Comparison of ENCODE assay signal across 28 cellular contexts in genomic region chr5:151487544-151487943, GRCh38.
"Had no signal": no experiment of that assay in that cellular context is flagged by ENCODE, and none has a peak within 500 bp of the region (broad histone marks: within the 10 kb centered on the region; RNA-seq: fewer than 3 reads in every experiment).

No MANE protein-coding gene starts in this region.

- H3K36me3 ChIP-seq: pancreas had no signal

- H3K27ac Mint-ChIP-seq: naive thymus-derived CD8-positive, alpha-beta T cell; natural killer cell treated with Interleukin-12 subunit alpha and Interleukin-12 subunit beta and Interleukin-15 and Interleukin-18, amount 100 ng/mL, for 72 hours; nephron progenitor cell; stimulated activated memory B cell treated with anti-CD40 and anti-IgM and Interleukin-4, amounts not matched to agents 10 μg/mL and 1 μg/mL and 100 μg/mL, for 72 hours; stimulated activated naive CD8-positive, alpha-beta T cell treated with anti-CD3 and anti-CD28 coated beads, Interleukin-15, Interleukin-2, amounts not matched to agents 100 ng/mL and 50 ng/mL, for 24 hours had no signal

- H3K27me3 Mint-ChIP-seq: naive thymus-derived CD8-positive, alpha-beta T cell; natural killer cell treated with Interleukin-12 subunit alpha and Interleukin-12 subunit beta and Interleukin-15 and Interleukin-18, amount 100 ng/mL, for 72 hours; stimulated activated memory B cell treated with anti-CD40 and anti-IgM and Interleukin-4, amounts not matched to agents 10 μg/mL and 1 μg/mL and 100 μg/mL, for 72 hours; stimulated activated naive CD8-positive, alpha-beta T cell treated with anti-CD3 and anti-CD28 coated beads, Interleukin-15, Interleukin-2, amounts not matched to agents 100 ng/mL and 50 ng/mL, for 24 hours had no signal

- H3K9me3 Mint-ChIP-seq: naive thymus-derived CD8-positive, alpha-beta T cell; natural killer cell treated with Interleukin-12 subunit alpha and Interleukin-12 subunit beta and Interleukin-15 and Interleukin-18, amount 100 ng/mL, for 72 hours; nephron progenitor cell; neural crest cell; stimulated activated memory B cell treated with anti-CD40 and anti-IgM and Interleukin-4, amounts not matched to agents 10 μg/mL and 1 μg/mL and 100 μg/mL, for 72 hours; stimulated activated naive CD8-positive, alpha-beta T cell treated with anti-CD3 and anti-CD28 coated beads, Interleukin-15, Interleukin-2, amounts not matched to agents 100 ng/mL and 50 ng/mL, for 24 hours had no signal

- H3K4me3 Mint-ChIP-seq: naive thymus-derived CD8-positive, alpha-beta T cell; natural killer cell treated with Interleukin-12 subunit alpha and Interleukin-12 subunit beta and Interleukin-15 and Interleukin-18, amount 100 ng/mL, for 72 hours; nephron progenitor cell; neural crest cell; stimulated activated memory B cell treated with anti-CD40 and anti-IgM and Interleukin-4, amounts not matched to agents 10 μg/mL and 1 μg/mL and 100 μg/mL, for 72 hours; stimulated activated naive CD8-positive, alpha-beta T cell treated with anti-CD3 and anti-CD28 coated beads, Interleukin-15, Interleukin-2, amounts not matched to agents 100 ng/mL and 50 ng/mL, for 24 hours had no signal

- H3K27ac ChIP-seq: neutrophil, pancreas, prostate gland, right lobe of liver, sigmoid colon, stomach, thoracic aorta, thyroid gland, tibial nerve, upper lobe of left lung, vagina had no signal

- DNase-seq: naive thymus-derived CD8-positive, alpha-beta T cell; nephron progenitor cell; nucleus accumbens; pancreas; retina; right cardiac atrium; right lobe of liver; sigmoid colon; small intestine; stimulated activated CD4-positive, alpha-beta T cell treated with anti-CD3 and anti-CD28 coated beads, Interleukin-15, amount 100 ng/mL, for 24 hours; stimulated activated CD4-positive, alpha-beta T cell treated with anti-CD3 and anti-CD28 coated beads, Interleukin-2, amount 100 ng/mL, for 24 hours; stimulated activated CD4-positive, alpha-beta T cell treated with anti-CD3 and anti-CD28 coated beads, Interleukin-2, amount 100 ng/mL, for 48 hours; stimulated activated CD4-positive, alpha-beta T cell treated with anti-CD3 and anti-CD28 coated beads, Interleukin-4, amount 100 ng/mL, for 24 hours; stimulated activated naive CD4-positive, alpha-beta T cell; stomach; thyroid gland; trophoblast cell; upper lobe of left lung had no signal

- H3K4me1 Mint-ChIP-seq: stimulated activated memory B cell treated with anti-CD40 and anti-IgM and Interleukin-4, amounts not matched to agents 10 μg/mL and 1 μg/mL and 100 μg/mL, for 72 hours had no signal

- H3K9me3 ChIP-seq: neutrophil, pancreas, prostate gland, right lobe of liver, sigmoid colon, stomach, thoracic aorta, thyroid gland, tibial nerve, upper lobe of left lung, vagina had no signal

- H3K4me1 ChIP-seq: pancreas, prostate gland, right lobe of liver, sigmoid colon, stomach, thyroid gland, vagina had no signal

- FAIRE-seq: pancreas, small intestine, urothelium cell line had no signal

- ATAC-seq: naive thymus-derived CD8-positive, alpha-beta T cell; natural killer cell treated with Interleukin-12 subunit alpha and Interleukin-12 subunit beta and Interleukin-15 and Interleukin-18, amount 100 ng/mL, for 72 hours; pancreas; right cardiac atrium; right lobe of liver; stimulated activated memory B cell treated with anti-CD40 and anti-IgM and Interleukin-4, amounts not matched to agents 10 μg/mL and 1 μg/mL and 100 μg/mL, for 72 hours had no signal

- H3K27me3 ChIP-seq: neutrophil, pancreas, right lobe of liver, sigmoid colon, stomach, thyroid gland, tibial nerve, upper lobe of left lung, vagina had no signal

- H3K4me3 ChIP-seq: pancreas, prostate gland, right lobe of liver, sigmoid colon, stomach, thoracic aorta, thyroid gland, tibial nerve, upper lobe of left lung, vagina had no signal
